12 cellular contexts compared by ENCODE assay signal in genomic region chr1:27010226-27010994, GRCh38. TPM values are rescaled to one million over a fixed set of nuclear protein-coding genes. Genes with fewer than 3 reads are reported as not detected.
DNase-seq lines count a peak whose midpoint lies in the region; TF ChIP-seq lines count a peak whose summit lies in the region.
"Had no signal": no experiment of that assay in that cellular context is flagged by ENCODE, and none has a peak within 500 bp of the region (broad histone marks: within the 10 kb centered on the region; RNA-seq: fewer than 3 reads in every experiment).

No MANE protein-coding gene starts in this region.

- H3K4me2 ChIP-seq in smooth muscle cell = peak overlapping the region; percentile 60

- CTCF ChIA-PET in HEK293 (lab: Yijun Ruan, JAX) = interaction anchor here (0.6 to 1.3 kb wide), 6 partner anchors 13 to 287 kb away, joined by 3 to 10 read pairs (median 3); no protein-coding TSS in a partner anchor

- WGBS in smooth muscle cell (ENCODE audit: low lambda C conversion rate) = 42% methylated on average over 5 of the region's 5 CpGs

- no peaks in the 10 kb centered on the region for H3K36me3 ChIP-seq in HEK293 (ENCODE audit: control insufficient read depth in 2 of 2, insufficient read depth in 1 of 2, low read length in 2 of 2)
- H3K36me3 ChIP-seq in brain microvascular endothelial cell (replicated peaks) = no peaks in the 10 kb centered on the region
- peaks cover 29% of the 10 kb centered on the region for H3K36me3 ChIP-seq in iPS-20b (ENCODE audit: insufficient read depth, low read depth, low read length)
- no peaks in the 10 kb centered on the region for H3K36me3 ChIP-seq in smooth muscle cell (ENCODE audit: low read depth)

- H3K4me1 ChIP-seq in HEK293 (ENCODE audit: control insufficient read depth, insufficient read depth, low read length) (no peaks in the 10 kb centered on the region), iPS-20b (ENCODE audit: insufficient read depth, low read length) (peaks cover 33% of the 10 kb centered on the region), smooth muscle cell (ENCODE audit: low read depth) (peaks cover 18% of the 10 kb centered on the region)

- H3K27me3 Mint-ChIP-seq in activated T-cell treated with anti-CD3 and anti-CD28 coated beads, Interleukin-2, amount 50 U/mL, for 24 hours = peaks cover 40% of the 10 kb centered on the region

- in situ Hi-C loops in brain microvascular endothelial cell (cut with HindIII; ENCODE audit: low pct_ligation_motif_present, low sequenced_read_pairs) = no loop called here

- H3K4me3 Mint-ChIP-seq in activated T-cell treated with anti-CD3 and anti-CD28 coated beads, Interleukin-2, amount 50 U/mL, for 24 hours = no peak overlapping the region
- H3K4me3 Mint-ChIP-seq: activated CD4-positive, alpha-beta memory T cell treated with anti-CD3 and anti-CD28 coated beads for 36 hours; activated naive CD8-positive, alpha-beta T cell treated with anti-CD3 and anti-CD28 coated beads, Interleukin-2, amount 10 ng/mL, durations not matched to agents 7 days and 5 days had no signal

- H3K9me3 Mint-ChIP-seq in activated T-cell treated with anti-CD3 and anti-CD28 coated beads, Interleukin-2, amount 50 U/mL, for 24 hours = no peaks in the 10 kb centered on the region
- H3K9me3 Mint-ChIP-seq: activated CD4-positive, alpha-beta memory T cell treated with anti-CD3 and anti-CD28 coated beads for 36 hours; activated naive CD8-positive, alpha-beta T cell treated with anti-CD3 and anti-CD28 coated beads, Interleukin-2, amount 10 ng/mL, durations not matched to agents 7 days and 5 days had no signal

- H3K27ac ChIP-seq in HEK293 (ENCODE audit: extremely low read depth, low read depth, low read length) (no peak overlapping the region), brain microvascular endothelial cell (no peak overlapping the region), iPS-20b (ENCODE audit: low read length) (peak overlapping the region; percentile 35), smooth muscle cell (ENCODE audit: low read depth) (peak overlapping the region; percentile 74)

- H3K27me3 ChIP-seq in brain microvascular endothelial cell (replicated peaks) (no peaks in the 10 kb centered on the region), iPS-20b (ENCODE audit: insufficient read depth, low read length) (no peaks in the 10 kb centered on the region), smooth muscle cell (ENCODE audit: low read depth) (no peaks in the 10 kb centered on the region)

- H3K9me3 ChIP-seq in HEK293 (ENCODE audit: control insufficient read depth, insufficient read depth, low read depth, low read length) (no peaks in the 10 kb centered on the region), iPS-20b (ENCODE audit: insufficient read depth, low read depth, low read length) (no peaks in the 10 kb centered on the region), smooth muscle cell (replicated peaks; ENCODE audit: low read depth) (no peaks in the 10 kb centered on the region)
- H3K9me3 ChIP-seq: mucosa of descending colon had no signal

- H2AFZ ChIP-seq in smooth muscle cell (ENCODE audit: low read depth) = no peak overlapping the region

- no peaks in the 10 kb centered on the region for H3K79me2 ChIP-seq in smooth muscle cell (ENCODE audit: low read depth)

- H3K36me3 Mint-ChIP-seq in activated T-cell treated with anti-CD3 and anti-CD28 coated beads, Interleukin-2, amount 50 U/mL, for 24 hours (ENCODE audit: low read depth) = no peaks in the 10 kb centered on the region
- H3K36me3 Mint-ChIP-seq: activated CD4-positive, alpha-beta memory T cell treated with anti-CD3 and anti-CD28 coated beads for 36 hours; activated naive CD8-positive, alpha-beta T cell treated with anti-CD3 and anti-CD28 coated beads, Interleukin-2, amount 10 ng/mL, durations not matched to agents 7 days and 5 days had no signal

- no peaks in the 10 kb centered on the region for H4K20me1 ChIP-seq in smooth muscle cell (ENCODE audit: low read depth)

- no peak for DNase-seq in brain microvascular endothelial cell
- DNase-seq in smooth muscle cell (lab: John Stamatoyannopoulos, UW; ENCODE audit: unreplicated experiment) = no peak
- no peak for DNase-seq in activated CD4-positive, CD25-positive, alpha-beta regulatory T cell treated with anti-CD3 and anti-CD28 coated beads, Interleukin-2, amount 50 U/mL, for 72 hours
- DNase-seq in T-helper 2 cell = no peak
- DNase-seq in NCI-H1048 (lab: John Stamatoyannopoulos, UW) = no peak
- DNase-seq in activated T-cell treated with anti-CD3 and anti-CD28 coated beads, Interleukin-2, amount 50 U/mL, for 24 hours = no peak
- DNase-seq: activated CD4-positive, alpha-beta memory T cell treated with anti-CD3 and anti-CD28 coated beads for 36 hours; activated naive CD8-positive, alpha-beta T cell treated with anti-CD3 and anti-CD28 coated beads, Interleukin-2, amount 10 ng/mL, durations not matched to agents 7 days and 5 days had no signal

- POLR2A ChIA-PET in HEK293 (lab: Yijun Ruan, JAX) = interaction anchor here (0.5 to 1.0 kb wide), 3 partner anchors 9 to 538 kb away, joined by 3 to 5 read pairs (median 4); no protein-coding TSS in a partner anchor

- no peak overlapping the region for H3K27ac Mint-ChIP-seq in activated T-cell treated with anti-CD3 and anti-CD28 coated beads, Interleukin-2, amount 50 U/mL, for 24 hours
- H3K27ac Mint-ChIP-seq: activated CD4-positive, alpha-beta memory T cell treated with anti-CD3 and anti-CD28 coated beads for 36 hours; activated naive CD8-positive, alpha-beta T cell treated with anti-CD3 and anti-CD28 coated beads, Interleukin-2, amount 10 ng/mL, durations not matched to agents 7 days and 5 days had no signal

- H3K4me3 ChIP-seq in HEK293 (ENCODE audit: low read depth, low read length) (no peak overlapping the region), brain microvascular endothelial cell (ENCODE audit: low read depth, low read length) (no peak overlapping the region), iPS-20b (ENCODE audit: low read length) (peak overlapping the region; percentile 97), smooth muscle cell (peak overlapping the region; percentile 28)
- H3K4me3 ChIP-seq: mucosa of descending colon had no signal

- peaks cover 10% of the 10 kb centered on the region for H3K4me1 Mint-ChIP-seq in activated T-cell treated with anti-CD3 and anti-CD28 coated beads, Interleukin-2, amount 50 U/mL, for 24 hours (ENCODE audit: low read depth)

- no peak for TF ChIP-seq CTCF in HEK293 (tag by site-specific recombination; IDR thresholded peaks at IDR 0.05)
- peak; percentile 0 for TF ChIP-seq CTCF in brain microvascular endothelial cell (IDR thresholded peaks at IDR 0.05; ENCODE audit: low read depth, low read length, missing control alignments)
- no peak for TF ChIP-seq CTCF in smooth muscle cell (IDR thresholded peaks at IDR 0.05; ENCODE audit: borderline replicate concordance, insufficient read depth, poor library complexity, severe bottlenecking)

- H3F3A ChIP-seq in smooth muscle cell (ENCODE audit: low read depth) = peaks cover 4% of the 10 kb centered on the region

- H3K9ac ChIP-seq in iPS-20b (ENCODE audit: low read depth, low read length) (peak overlapping the region; percentile 50; the same call in 1 of the 2 replicates), smooth muscle cell (ENCODE audit: low read depth) (peak overlapping the region; percentile 54)

TF ChIP-seq in HEK293, 187 proteins besides CTCF, POLR2A, EP300 and RAD21:
- no peak for TF ChIP-seq ZNF248 (tag by site-specific recombination; IDR thresholded peaks at IDR 0.05)
- no peak for TF ChIP-seq REPIN1 (tag by site-specific recombination; IDR thresholded peaks at IDR 0.05; ENCODE audit: low read depth)
- no peak for TF ChIP-seq ZNF544 (tag by site-specific recombination; IDR thresholded peaks at IDR 0.05)
- no peak for TF ChIP-seq OSR2 (tag by site-specific recombination; IDR thresholded peaks at IDR 0.05)
- TF ChIP-seq ZNF394 (tag by site-specific recombination; IDR thresholded peaks at IDR 0.05; ENCODE audit: borderline replicate concordance) = peak; percentile 25; the same call in 1 of the 2 replicates
- TF ChIP-seq ZNF501 (tag by site-specific recombination; IDR thresholded peaks at IDR 0.05) = no peak

RNA-seq across cellular contexts. Expression of gene TENT5B, which starts 2.2 kb away (rescaled TPM):
- total RNA-seq in smooth muscle cell = 8.5 and 11.0 TPM in 2 replicates
- 12.7 and 24.8 TPM in 2 replicates for polyA plus RNA-seq in smooth muscle cell
- total RNA-seq: activated CD4-positive, alpha-beta memory T cell treated with anti-CD3 and anti-CD28 coated beads for 36 hours; activated naive CD8-positive, alpha-beta T cell treated with anti-CD3 and anti-CD28 coated beads, Interleukin-2, amount 10 ng/mL, durations not matched to agents 7 days and 5 days had no signal

RNA-seq across cellular contexts. Expression of gene TRNP1, which starts 16.9 kb away (rescaled TPM):
- total RNA-seq in smooth muscle cell = 4.4 and 14.1 TPM in 2 replicates
- 18.6 and 19.9 TPM in 2 replicates for polyA plus RNA-seq in smooth muscle cell
- total RNA-seq: activated naive CD8-positive, alpha-beta T cell treated with anti-CD3 and anti-CD28 coated beads, Interleukin-2, amount 10 ng/mL, durations not matched to agents 7 days and 5 days had no signal

RNA-seq across cellular contexts. Expression of gene KDF1, which starts 50.1 kb away (rescaled TPM):
- 2.5 and 2.7 TPM in 2 replicates for total RNA-seq in smooth muscle cell
- 0.96 and 10.0 TPM in 2 replicates for polyA plus RNA-seq in smooth muscle cell
- total RNA-seq: activated CD4-positive, alpha-beta memory T cell treated with anti-CD3 and anti-CD28 coated beads for 36 hours; SK-MEL-5 had no signal

Comparison
In these comparisons a context has a peak if more than half of its experiments do, and no peak if none do; other contexts are left out.
1. H3K27ac ChIP-seq: peak in iPS-20b (single experiment) and smooth muscle cell (single experiment); none in HEK293 (single experiment) and brain microvascular endothelial cell (single experiment).
2. H3K4me3 ChIP-seq: peak in iPS-20b (single experiment) and smooth muscle cell (single experiment); none in HEK293 (single experiment) and brain microvascular endothelial cell (single experiment).